In the genomic region with DNA sequence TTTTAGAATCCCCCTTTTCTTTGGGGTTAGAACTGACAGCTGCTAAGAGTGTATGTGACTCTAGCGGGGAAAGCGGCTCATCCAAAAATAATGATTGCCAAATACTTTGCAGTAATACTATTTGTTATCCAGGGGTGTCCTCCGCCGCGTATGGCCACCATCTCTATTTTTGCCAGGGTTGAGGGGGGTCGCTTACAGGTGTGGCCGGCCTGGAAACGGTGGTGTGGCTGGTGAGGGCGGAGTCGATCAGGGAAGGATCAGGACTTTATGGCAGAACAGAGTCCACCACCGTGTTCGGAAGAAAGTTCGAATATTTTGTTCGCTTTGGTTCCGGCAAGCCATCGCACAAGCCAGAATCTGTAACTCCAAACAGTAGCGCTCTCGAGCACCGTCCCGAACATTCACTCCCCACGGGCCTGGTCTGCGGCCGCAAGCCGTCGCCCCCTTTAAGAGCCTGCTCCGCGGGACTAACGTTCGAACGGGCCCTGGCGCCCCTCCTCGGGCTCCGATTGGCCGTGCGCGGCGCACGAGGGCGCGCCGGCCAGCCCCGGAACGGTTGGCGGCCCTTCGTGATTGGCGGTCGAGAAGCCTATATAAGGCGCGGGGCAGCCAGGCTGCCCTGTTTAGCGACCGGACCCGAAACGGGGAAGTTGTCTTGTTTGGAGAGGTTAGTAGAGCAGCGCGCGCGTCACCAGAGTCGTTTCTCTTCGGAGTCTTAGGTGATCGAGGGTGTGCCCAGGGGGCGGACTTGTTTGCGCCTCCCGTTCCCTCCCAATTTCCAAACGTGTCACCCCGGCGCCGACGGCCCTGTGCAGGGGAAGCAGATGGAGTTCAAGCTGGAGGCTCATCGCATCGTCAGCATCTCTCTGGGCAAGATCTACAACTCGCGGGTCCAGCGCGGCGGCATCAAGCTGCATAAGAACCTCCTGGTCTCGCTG, we compare ENCODE assay signal across 8 cellular contexts. TPM values are rescaled to one million over a fixed set of nuclear protein-coding genes. Genes with fewer than 3 reads are reported as not detected.
A peak's percentile ranks its signal among the peaks of the same experiment; 100 is the strongest.
DNase-seq lines count a peak whose midpoint lies in the region; ATAC-seq and TF ChIP-seq lines count a peak whose summit lies in the region.

TSS of gene IER5 (plus strand) at position 622 of the 938 bp plus-strand sequence. CDS start at position 825, 203 bp downstream.

- ATAC-seq in DND-41 (ENCODE audit: insufficient read depth, low read depth): peak; percentile 83
- peak; percentile 53 for ATAC-seq in GM21825 (IDR thresholded peaks at IDR 0.05; ENCODE audit: unreplicated experiment)
- peak; percentile 83 to 84 for ATAC-seq in activated T-cell treated with anti-CD3 and anti-CD28 coated beads, Interleukin-2, amount 50 U/mL, for 4 hours

- 3 to 4% methylated on average over 76 of the region's 76 CpGs for WGBS in esophagus, 2 donors

- H3K36me3 Mint-ChIP-seq in activated T-cell treated with anti-CD3 and anti-CD28 coated beads, Interleukin-2, amount 50 U/mL, for 4 hours (ENCODE audit: insufficient read depth): peaks cover 30% of the 10 kb centered on the region

- peaks cover 40% of the 10 kb centered on the region for H3K4me1 Mint-ChIP-seq in activated T-cell treated with anti-CD3 and anti-CD28 coated beads, Interleukin-2, amount 50 U/mL, for 4 hours (ENCODE audit: low read depth)

- H3K36me3 ChIP-seq in DND-41 (ENCODE audit: insufficient read depth, low read length) (peaks cover 31% of the 10 kb centered on the region), KOPT-K1 (ENCODE audit: insufficient read depth, low read length) (peaks cover 24% of the 10 kb centered on the region), Peyer's patch (no peaks in the 10 kb centered on the region), esophagus (ENCODE audit: control insufficient read depth in 2 of 2, insufficient read depth in 2 of 2, low read length in 1 of 2) (no peaks in the 10 kb centered on the region), mucosa of stomach (ENCODE audit: control insufficient read depth, insufficient read depth, low read length) (no peaks in the 10 kb centered on the region)

- H2AFZ ChIP-seq in DND-41 (ENCODE audit: low read depth, low read length): peak within 1 kb of the TSS; percentile 86

- H3K4me3 ChIP-seq in DND-41 (ENCODE audit: low read depth in 1 of 2, low read length in 2 of 2) (peak within 1 kb of the TSS; percentile 93 to 95), Peyer's patch (peak within 1 kb of the TSS; percentile 80 to 95 (median 88)), esophagus (ENCODE audit: low read depth in 1 of 2, low read length in 2 of 2) (peak within 1 kb of the TSS; percentile 80 to 99), mucosa of stomach (ENCODE audit: low read length) (peak within 1 kb of the TSS; percentile 97)

- H3K9me3 ChIP-seq in DND-41 (ENCODE audit: insufficient read depth, low read length, severe bottlenecking) (no peaks in the 10 kb centered on the region), KOPT-K1 (ENCODE audit: insufficient read depth, low read length, poor library complexity, severe bottlenecking) (no peaks in the 10 kb centered on the region), Peyer's patch (no peaks in the 10 kb centered on the region), esophagus (ENCODE audit: control insufficient read depth in 2 of 2, insufficient read depth in 1 of 2, low read depth in 1 of 2, low read length in 1 of 2) (no peaks in the 10 kb centered on the region), mucosa of stomach (ENCODE audit: control insufficient read depth, low read length) (no peaks in the 10 kb centered on the region)

- H3K27ac ChIP-seq in DND-41 (ENCODE audit: low read length) (peak within 1 kb of the TSS; percentile 87), KOPT-K1 (ENCODE audit: low read depth, low read length, poor library complexity, severe bottlenecking) (peak within 1 kb of the TSS; percentile 75), Peyer's patch (peak within 1 kb of the TSS; percentile 92 to 99 (median 96)), esophagus (ENCODE audit: low read depth in 2 of 2, low read length in 1 of 2) (peak within 1 kb of the TSS; percentile 92 to 98)

- peaks cover 48% of the 10 kb centered on the region for H3K79me2 ChIP-seq in DND-41 (ENCODE audit: insufficient read depth, low read length)

- H3K9me3 Mint-ChIP-seq in activated T-cell treated with anti-CD3 and anti-CD28 coated beads, Interleukin-2, amount 50 U/mL, for 4 hours: no peaks in the 10 kb centered on the region

- H3K4me2 ChIP-seq in DND-41 (ENCODE audit: insufficient read depth, low read length): peak within 1 kb of the TSS; percentile 89

- peak within 1 kb of the TSS; percentile 100 for H3K4me3 Mint-ChIP-seq in activated T-cell treated with anti-CD3 and anti-CD28 coated beads, Interleukin-2, amount 50 U/mL, for 4 hours

- TF ChIP-seq CTCF in DND-41 (IDR thresholded peaks at IDR 0.05; ENCODE audit: borderline replicate concordance, extremely low read depth, low read length, poor library complexity, severe bottlenecking): no peak
- TF ChIP-seq CTCF in Peyer's patch (IDR thresholded peaks at IDR 0.05): peak in 2 of 6 experiments; percentile 2 to 6

- peak within 1 kb of the TSS; percentile 95 for H3K9ac ChIP-seq in DND-41 (ENCODE audit: low read depth, low read length)
- peak within 1 kb of the TSS; percentile 90 for H3K9ac ChIP-seq in mucosa of stomach (ENCODE audit: low read length)

- peak; percentile 97 for DNase-seq in DND-41
- peak; percentile 98 to 99 (median 99) for DNase-seq in Peyer's patch
- DNase-seq in activated T-cell treated with anti-CD3 and anti-CD28 coated beads, Interleukin-2, amount 50 U/mL, for 4 hours: peak; percentile 97
- peak; percentile 93 to 94 for DNase-seq in stimulated activated CD8-positive, alpha-beta memory T cell treated with anti-CD3 and anti-CD28 coated beads, Interleukin-7, amount 100 ng/mL, for 1 hour (ENCODE audit: low read depth in 2 of 2)

- peak; percentile 100 for TF ChIP-seq POLR2A in Peyer's patch (IDR thresholded peaks at IDR 0.05)

- H3K27me3 Mint-ChIP-seq in activated T-cell treated with anti-CD3 and anti-CD28 coated beads, Interleukin-2, amount 50 U/mL, for 4 hours (ENCODE audit: low read depth): no peaks in the 10 kb centered on the region

- H3K27me3 ChIP-seq in DND-41 (ENCODE audit: insufficient read depth, low read length, poor library complexity): no peaks in the 10 kb centered on the region
- no peaks in the 10 kb centered on the region for H3K27me3 ChIP-seq in Peyer's patch
- H3K27me3 ChIP-seq in esophagus (ENCODE audit: control insufficient read depth in 1 of 2, insufficient read depth in 2 of 2, low read length in 2 of 2): no peaks in the 10 kb centered on the region
- H3K27me3 ChIP-seq in mucosa of stomach (ENCODE audit: control insufficient read depth, insufficient read depth, low read length): no peaks in the 10 kb centered on the region

- peaks cover 41% of the 10 kb centered on the region for H3K4me1 ChIP-seq in DND-41 (ENCODE audit: insufficient read depth, low read length)
- peaks cover 0 to 24% (median 9%) of the 10 kb centered on the region in 4 donors for H3K4me1 ChIP-seq in Peyer's patch
- H3K4me1 ChIP-seq in esophagus (ENCODE audit: control insufficient read depth in 2 of 2, insufficient read depth in 2 of 2, low read length in 1 of 2): no peaks in the 10 kb centered on the region
- peaks cover 28% of the 10 kb centered on the region for H3K4me1 ChIP-seq in mucosa of stomach (ENCODE audit: control insufficient read depth, insufficient read depth, low read length)

- H4K20me1 ChIP-seq in DND-41 (ENCODE audit: insufficient read depth, low read length): peaks cover 44% of the 10 kb centered on the region

RNA-seq across cellular contexts. Expression of gene IER5, which starts in this region (rescaled TPM):
- total RNA-seq in Peyer's patch: 10 to 100 TPM in 1 of 4 donors, 1 to 10 TPM in 3; 6.3 to 10.7 (median 8.2) TPM
- 10 to 100 TPM; 43.6 to 58.9 (median 54.9) TPM for total RNA-seq in activated T-cell treated with anti-CD3 and anti-CD28 coated beads, Interleukin-2, amount 50 U/mL, for 4 hours
- 10 to 100 TPM; 16.7 to 27.2 TPM for polyA plus RNA-seq in esophagus

Comparison
In these comparisons a context has a peak if more than half of its experiments do, and no peak if none do; other contexts are left out.
1. Peak in every context shown above with its lines: DNase-seq, ATAC-seq, H3K4me3 ChIP-seq and H3K27ac ChIP-seq.